1 cellular context compared by ENCODE assay signal in genomic region chr11:134236834-134237556, GRCh38.
A peak's percentile ranks its signal among the peaks of the same experiment; 100 is the strongest.
TF ChIP-seq lines count a peak whose summit lies in the region.

No MANE protein-coding gene starts in this region.

TF ChIP-seq in K562, 482 proteins besides CTCF, POLR2A, EP300 and RAD21:
- TF ChIP-seq SRSF9 (IDR thresholded peaks at IDR 0.05; ENCODE audit: borderline replicate concordance, low read depth, low read length) (no peak), SMARCE1 (IDR thresholded peaks at IDR 0.05) (0 out of 2 replicates have a peak, but pooled peaks have one; percentile 32), CTBP1 (IDR thresholded peaks at IDR 0.05; ENCODE audit: borderline replicate concordance) (peak; percentile 33; the same call in 1 of the 2 replicates), CBFA2T3 (IDR thresholded peaks at IDR 0.05) (peak; percentile 44; the same call in 1 of the 2 replicates), E2F6 (IDR thresholded peaks at IDR 0.05; ENCODE audit: borderline replicate concordance in 1 of 2, extremely low read depth in 1 of 2, insufficient read depth in 1 of 2, insufficient read length in 1 of 2, low read depth in 1 of 2, low read length in 1 of 2, poor library complexity in 1 of 2, severe bottlenecking in 1 of 2) (no peak), GATA2 (CRISPR knock-in tag; IDR thresholded peaks at IDR 0.05) (0 out of 2 replicates have a peak, but pooled peaks have one; percentile 22), JUND (IDR thresholded peaks at IDR 0.05; ENCODE audit: borderline replicate concordance, low read depth, low read length) (0 out of 2 replicates have a peak, but pooled peaks have one; percentile 25), JUND (tag; IDR thresholded peaks at IDR 0.05; ENCODE audit: borderline replicate concordance, low read depth, low read length) (no peak; the same call in 2 of the 3 replicates), CBFA2T2 (conservative IDR thresholded peaks at IDR 0.05) (0 out of 2 replicates have a peak, but pooled peaks have one; percentile 16), CEBPG (CRISPR knock-in tag; IDR thresholded peaks at IDR 0.05) (no peak), CEBPG (tag; conservative IDR thresholded peaks at IDR 0.05 in 1 of 2, IDR thresholded peaks at IDR 0.05 in 1 of 2) (0 out of 4 replicates have a peak, but pooled peaks of 1 of the 2 experiments have one; percentile 32), ARID1B (IDR thresholded peaks at IDR 0.05) (peak; percentile 49; the same call in 1 of the 2 replicates), FIP1L1 (IDR thresholded peaks at IDR 0.05; ENCODE audit: low read depth, low read length, poor library complexity, severe bottlenecking) (no peak), RCOR1 (IDR thresholded peaks at IDR 0.05; ENCODE audit: borderline replicate concordance in 1 of 2, low read depth in 2 of 2, low read length in 2 of 2) (peak in 1 of 2 experiments; percentile 35; a peak in 1 of 4 replicates), DPF2 (IDR thresholded peaks at IDR 0.05) (peak; percentile 59; the same call in 1 of the 2 replicates), FOSL1 (tag; conservative IDR thresholded peaks at IDR 0.05) (peak; percentile 81), OTX1 (CRISPR knock-in tag; IDR thresholded peaks at IDR 0.05) (no peak), TEAD4 (IDR thresholded peaks at IDR 0.05; ENCODE audit: low read length) (peak; percentile 33; the same call in 1 of the 2 replicates), TEAD4 (CRISPR knock-in tag; IDR thresholded peaks at IDR 0.05; ENCODE audit: borderline replicate concordance) (no peak), YBX1 (IDR thresholded peaks at IDR 0.05) (no peak), SMARCA4 (IDR thresholded peaks at IDR 0.05) (peak; percentile 28; the same call in 1 of the 2 replicates), CEBPB (tag; IDR thresholded peaks at IDR 0.05) (peak; percentile 83)
TF ChIP-seq in K562: peak in this region for 14.
